Comparison of ENCODE assay signal across 1 cellular context in genomic region chr2:174631009-174631981, GRCh38.
TF ChIP-seq lines count a peak whose summit lies in the region.

No MANE protein-coding gene starts in this region.

TF ChIP-seq in IMR-90, 13 proteins besides CTCF, POLR2A, EP300 and RAD21 (continued from another document):
- TF ChIP-seq CEBPB (IDR thresholded peaks at IDR 0.05; ENCODE audit: low read depth, low read length) (peak; percentile 58), RFX5 (IDR thresholded peaks at IDR 0.05; ENCODE audit: low read depth, low read length) (no peak), MAFK (IDR thresholded peaks at IDR 0.05; ENCODE audit: low read depth, low read length) (peak; percentile 80), FOS (IDR thresholded peaks at IDR 0.05; ENCODE audit: low read depth, low read length) (peak; percentile 37; the same call in 1 of the 2 replicates), MXI1 (IDR thresholded peaks at IDR 0.05; ENCODE audit: borderline replicate concordance, low read depth, low read length) (no peak), NFE2L2 (IDR thresholded peaks at IDR 0.05; ENCODE audit: low read depth, low read length) (peak; percentile 81)
- TF ChIP-seq, protein P1, sequence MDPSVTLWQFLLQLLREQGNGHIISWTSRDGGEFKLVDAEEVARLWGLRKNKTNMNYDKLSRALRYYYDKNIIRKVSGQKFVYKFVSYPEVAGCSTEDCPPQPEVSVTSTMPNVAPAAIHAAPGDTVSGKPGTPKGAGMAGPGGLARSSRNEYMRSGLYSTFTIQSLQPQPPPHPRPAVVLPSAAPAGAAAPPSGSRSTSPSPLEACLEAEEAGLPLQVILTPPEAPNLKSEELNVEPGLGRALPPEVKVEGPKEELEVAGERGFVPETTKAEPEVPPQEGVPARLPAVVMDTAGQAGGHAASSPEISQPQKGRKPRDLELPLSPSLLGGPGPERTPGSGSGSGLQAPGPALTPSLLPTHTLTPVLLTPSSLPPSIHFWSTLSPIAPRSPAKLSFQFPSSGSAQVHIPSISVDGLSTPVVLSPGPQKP (IDR thresholded peaks at IDR 0.05; ENCODE audit: borderline replicate concordance, low read depth, low read length): no peak
